In the genomic region with DNA sequence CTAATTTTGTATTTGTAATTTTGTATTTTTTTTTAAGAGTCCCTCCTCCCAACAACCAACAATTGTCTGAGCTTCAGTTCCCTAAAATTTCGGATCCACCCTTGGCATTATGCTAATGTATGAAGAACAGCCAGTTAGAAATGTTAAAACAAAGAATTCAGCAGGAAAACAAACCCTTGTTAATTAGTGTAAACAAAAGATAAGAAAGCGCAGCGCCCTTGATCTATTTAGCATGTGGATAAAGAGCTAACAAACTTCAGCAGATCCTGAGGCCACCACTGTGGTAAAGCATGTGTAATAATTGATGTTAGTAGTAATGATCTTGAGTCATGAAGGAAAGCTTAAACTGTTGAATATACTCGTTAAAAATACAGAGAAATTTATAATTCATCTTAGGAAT, we compare ENCODE assay signal across 1 cellular context.
TF ChIP-seq lines count a peak whose summit lies in the region.

No MANE protein-coding gene starts in this region.

TF ChIP-seq in GM23338, 12 proteins besides CTCF, POLR2A, EP300 and RAD21 (continued from another document):
- TF ChIP-seq, protein P1, sequence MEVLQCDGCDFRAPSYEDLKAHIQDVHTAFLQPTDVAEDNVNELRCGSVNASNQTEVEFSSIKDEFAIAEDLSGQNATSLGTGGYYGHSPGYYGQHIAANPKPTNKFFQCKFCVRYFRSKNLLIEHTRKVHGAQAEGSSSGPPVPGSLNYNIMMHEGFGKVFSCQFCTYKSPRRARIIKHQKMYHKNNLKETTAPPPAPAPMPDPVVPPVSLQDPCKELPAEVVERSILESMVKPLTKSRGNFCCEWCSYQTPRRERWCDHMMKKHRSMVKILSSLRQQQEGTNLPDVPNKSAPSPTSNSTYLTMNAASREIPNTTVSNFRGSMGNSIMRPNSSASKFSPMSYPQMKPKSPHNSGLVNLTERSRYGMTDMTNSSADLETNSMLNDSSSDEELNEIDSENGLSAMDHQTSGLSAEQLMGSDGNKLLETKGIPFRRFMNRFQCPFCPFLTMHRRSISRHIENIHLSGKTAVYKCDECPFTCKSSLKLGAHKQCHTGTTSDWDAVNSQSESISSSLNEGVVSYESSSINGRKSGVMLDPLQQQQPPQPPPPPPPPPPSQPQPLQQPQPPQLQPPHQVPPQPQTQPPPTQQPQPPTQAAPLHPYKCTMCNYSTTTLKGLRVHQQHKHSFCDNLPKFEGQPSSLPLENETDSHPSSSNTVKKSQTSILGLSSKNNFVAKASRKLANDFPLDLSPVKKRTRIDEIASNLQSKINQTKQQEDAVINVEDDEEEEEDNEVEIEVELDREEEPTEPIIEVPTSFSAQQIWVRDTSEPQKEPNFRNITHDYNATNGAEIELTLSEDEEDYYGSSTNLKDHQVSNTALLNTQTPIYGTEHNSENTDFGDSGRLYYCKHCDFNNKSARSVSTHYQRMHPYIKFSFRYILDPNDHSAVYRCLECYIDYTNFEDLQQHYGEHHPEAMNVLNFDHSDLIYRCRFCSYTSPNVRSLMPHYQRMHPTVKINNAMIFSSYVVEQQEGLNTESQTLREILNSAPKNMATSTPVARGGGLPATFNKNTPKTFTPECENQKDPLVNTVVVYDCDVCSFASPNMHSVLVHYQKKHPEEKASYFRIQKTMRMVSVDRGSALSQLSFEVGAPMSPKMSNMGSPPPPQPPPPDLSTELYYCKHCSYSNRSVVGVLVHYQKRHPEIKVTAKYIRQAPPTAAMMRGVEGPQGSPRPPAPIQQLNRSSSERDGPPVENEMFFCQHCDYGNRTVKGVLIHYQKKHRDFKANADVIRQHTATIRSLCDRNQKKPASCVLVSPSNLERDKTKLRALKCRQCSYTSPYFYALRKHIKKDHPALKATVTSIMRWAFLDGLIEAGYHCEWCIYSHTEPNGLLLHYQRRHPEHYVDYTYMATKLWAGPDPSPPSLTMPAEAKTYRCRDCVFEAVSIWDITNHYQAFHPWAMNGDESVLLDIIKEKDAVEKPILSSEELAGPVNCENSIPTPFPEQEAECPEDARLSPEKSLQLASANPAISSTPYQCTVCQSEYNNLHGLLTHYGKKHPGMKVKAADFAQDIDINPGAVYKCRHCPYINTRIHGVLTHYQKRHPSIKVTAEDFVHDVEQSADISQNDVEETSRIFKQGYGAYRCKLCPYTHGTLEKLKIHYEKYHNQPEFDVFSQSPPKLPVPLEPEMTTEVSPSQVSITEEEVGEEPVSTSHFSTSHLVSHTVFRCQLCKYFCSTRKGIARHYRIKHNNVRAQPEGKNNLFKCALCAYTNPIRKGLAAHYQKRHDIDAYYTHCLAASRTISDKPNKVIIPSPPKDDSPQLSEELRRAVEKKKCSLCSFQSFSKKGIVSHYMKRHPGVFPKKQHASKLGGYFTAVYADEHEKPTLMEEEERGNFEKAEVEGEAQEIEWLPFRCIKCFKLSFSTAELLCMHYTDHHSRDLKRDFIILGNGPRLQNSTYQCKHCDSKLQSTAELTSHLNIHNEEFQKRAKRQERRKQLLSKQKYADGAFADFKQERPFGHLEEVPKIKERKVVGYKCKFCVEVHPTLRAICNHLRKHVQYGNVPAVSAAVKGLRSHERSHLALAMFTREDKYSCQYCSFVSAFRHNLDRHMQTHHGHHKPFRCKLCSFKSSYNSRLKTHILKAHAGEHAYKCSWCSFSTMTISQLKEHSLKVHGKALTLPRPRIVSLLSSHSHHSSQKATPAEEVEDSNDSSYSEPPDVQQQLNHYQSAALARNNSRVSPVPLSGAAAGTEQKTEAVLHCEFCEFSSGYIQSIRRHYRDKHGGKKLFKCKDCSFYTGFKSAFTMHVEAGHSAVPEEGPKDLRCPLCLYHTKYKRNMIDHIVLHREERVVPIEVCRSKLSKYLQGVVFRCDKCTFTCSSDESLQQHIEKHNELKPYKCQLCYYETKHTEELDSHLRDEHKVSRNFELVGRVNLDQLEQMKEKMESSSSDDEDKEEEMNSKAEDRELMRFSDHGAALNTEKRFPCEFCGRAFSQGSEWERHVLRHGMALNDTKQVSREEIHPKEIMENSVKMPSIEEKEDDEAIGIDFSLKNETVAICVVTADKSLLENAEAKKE (CRISPR knock-in tag; IDR thresholded peaks at IDR 0.05): no peak
- TF ChIP-seq, protein P2, sequence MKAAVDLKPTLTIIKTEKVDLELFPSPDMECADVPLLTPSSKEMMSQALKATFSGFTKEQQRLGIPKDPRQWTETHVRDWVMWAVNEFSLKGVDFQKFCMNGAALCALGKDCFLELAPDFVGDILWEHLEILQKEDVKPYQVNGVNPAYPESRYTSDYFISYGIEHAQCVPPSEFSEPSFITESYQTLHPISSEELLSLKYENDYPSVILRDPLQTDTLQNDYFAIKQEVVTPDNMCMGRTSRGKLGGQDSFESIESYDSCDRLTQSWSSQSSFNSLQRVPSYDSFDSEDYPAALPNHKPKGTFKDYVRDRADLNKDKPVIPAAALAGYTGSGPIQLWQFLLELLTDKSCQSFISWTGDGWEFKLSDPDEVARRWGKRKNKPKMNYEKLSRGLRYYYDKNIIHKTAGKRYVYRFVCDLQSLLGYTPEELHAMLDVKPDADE (IDR thresholded peaks at IDR 0.05): no peak
- TF ChIP-seq ZNF331 (CRISPR knock-in tag; IDR thresholded peaks at IDR 0.05; ENCODE audit: low read depth): no peak
- TF ChIP-seq STAT1 (IDR thresholded peaks at IDR 0.05; ENCODE audit: unreplicated experiment): no peak
- TF ChIP-seq CREB1 (CRISPR knock-in tag; IDR thresholded peaks at IDR 0.05; ENCODE audit: low read depth): no peak
- TF ChIP-seq JUNB (IDR thresholded peaks at IDR 0.05; ENCODE audit: unreplicated experiment): no peak
